In genomic region chr5:72955768-72956323, GRCh38 we compare ENCODE assay signal across 8 cellular contexts. TPM values are rescaled to one million over a fixed set of nuclear protein-coding genes. Genes with fewer than 3 reads are reported as not detected.
DNase-seq lines count a peak whose midpoint lies in the region; ATAC-seq and TF ChIP-seq lines count a peak whose summit lies in the region.

Gene FCHO2 (plus strand): TSS chr5:72956041. CDS start chr5:72956097, 56 bp downstream.

- peak; percentile 96 for ATAC-seq in HG02885 (IDR thresholded peaks at IDR 0.05; ENCODE audit: poor library complexity, unreplicated experiment)
- ATAC-seq in T-helper 17 cell: peak; percentile 98
- peak; percentile 95 to 97 (median 96) for ATAC-seq in psoas muscle

- H3K4me1 ChIP-seq in right atrium auricular region (peaks cover 0 to 24% of the 10 kb centered on the region in 2 donors), psoas muscle (peaks cover 29% of the 10 kb centered on the region), urinary bladder (ENCODE audit: insufficient read depth) (no peaks in the 10 kb centered on the region)

- H3K27me3 Mint-ChIP-seq in T-helper 17 cell: peaks cover 60% of the 10 kb centered on the region

- intact Hi-C loops in psoas muscle (cut with DNase I): no loop called here

- no peaks in the 10 kb centered on the region for H3K36me3 ChIP-seq in right atrium auricular region
- H3K36me3 ChIP-seq in psoas muscle (ENCODE audit: insufficient read depth in 1 of 2, low read depth in 1 of 2): no peaks in the 10 kb centered on the region
- H3K36me3 ChIP-seq in urinary bladder (ENCODE audit: insufficient read depth): no peaks in the 10 kb centered on the region

- H3K36me3 Mint-ChIP-seq in T-helper 17 cell (ENCODE audit: low read depth): peaks cover 6% of the 10 kb centered on the region

- peak; percentile 73 for DNase-seq in NCI-H1694 treated with DMSO at 0.1 percent for 48 hours (lab: John Stamatoyannopoulos, UW)
- DNase-seq in T-helper 17 cell: peak; percentile 90 to 99 (median 97)
- DNase-seq in anterior cingulate cortex (lab: John Stamatoyannopoulos, UW): peak; percentile 55 to 99 (median 92)
- peak; percentile 97 for DNase-seq in right atrium auricular region (ENCODE audit: low spot score)
- DNase-seq in psoas muscle: peak; percentile 99 to 100

- peaks cover 18% of the 10 kb centered on the region for H3K4me1 Mint-ChIP-seq in T-helper 17 cell

- H3K4me3 Mint-ChIP-seq in T-helper 17 cell: peak within 1 kb of the TSS; percentile 96

- H3K9me3 ChIP-seq in T-helper 17 cell (ENCODE audit: control insufficient read depth, low read length, poor library complexity, severe bottlenecking) (no peaks in the 10 kb centered on the region), right atrium auricular region (no peaks in the 10 kb centered on the region), psoas muscle (no peaks in the 10 kb centered on the region)

- no peaks in the 10 kb centered on the region for H3K27me3 ChIP-seq in right atrium auricular region
- H3K27me3 ChIP-seq in psoas muscle (ENCODE audit: insufficient read depth in 3 of 3, low read length in 2 of 3): no peaks in the 10 kb centered on the region

- H3K27ac ChIP-seq in right atrium auricular region (peak within 1 kb of the TSS; percentile 96 to 97), psoas muscle (peak within 1 kb of the TSS; percentile 96), urinary bladder (ENCODE audit: low read depth) (peak within 1 kb of the TSS; percentile 96)

- peak within 1 kb of the TSS; percentile 87 for H3K4me3 ChIP-seq in right atrium auricular region
- H3K4me3 ChIP-seq in psoas muscle: peak within 1 kb of the TSS; percentile 86
- H3K4me3 ChIP-seq in urinary bladder (ENCODE audit: low read depth, low read length): peak within 1 kb of the TSS; percentile 87

- 0 to 1% (median 0%) methylated on average over 41 to 64 of the region's 64 CpGs for WGBS in psoas muscle, 3 donors
- WGBS in urinary bladder: under 1% methylated on average over 64 of the region's 64 CpGs

- TF ChIP-seq CTCF in right atrium auricular region (IDR thresholded peaks at IDR 0.05) (peak; percentile 91 to 95), psoas muscle (IDR thresholded peaks at IDR 0.05) (peak; percentile 76)

- peak within 1 kb of the TSS; percentile 81 for H3K27ac Mint-ChIP-seq in T-helper 17 cell

- TF ChIP-seq POLR2A in GM15510 (IDR thresholded peaks at IDR 0.05; ENCODE audit: borderline replicate concordance, extremely low read depth, insufficient read length): peak; percentile 47

RNA-seq across cellular contexts. Expression of gene FCHO2, which starts in this region (rescaled TPM):
- 1 to 10 TPM; 4.2 to 4.4 TPM for total RNA-seq in T-helper 17 cell
- total RNA-seq in right atrium auricular region: 10 to 100 TPM; 10.7 to 12.1 TPM
- 10 to 100 TPM; 16.6 to 19.9 (median 18.0) TPM for total RNA-seq in psoas muscle
- polyA plus RNA-seq in psoas muscle: 1 to 10 TPM; 4.0 to 6.1 (median 5.4) TPM
- 55.5 TPM for total RNA-seq in urinary bladder
- polyA plus RNA-seq in urinary bladder: 14.5 TPM

Comparison
In these comparisons a context has a peak if more than half of its experiments do, and no peak if none do; other contexts are left out.
1. Peak in every context shown above with its lines: DNase-seq, ATAC-seq, H3K4me3 ChIP-seq and H3K27ac ChIP-seq.